15 cellular contexts compared by ENCODE assay signal in the genomic region with DNA sequence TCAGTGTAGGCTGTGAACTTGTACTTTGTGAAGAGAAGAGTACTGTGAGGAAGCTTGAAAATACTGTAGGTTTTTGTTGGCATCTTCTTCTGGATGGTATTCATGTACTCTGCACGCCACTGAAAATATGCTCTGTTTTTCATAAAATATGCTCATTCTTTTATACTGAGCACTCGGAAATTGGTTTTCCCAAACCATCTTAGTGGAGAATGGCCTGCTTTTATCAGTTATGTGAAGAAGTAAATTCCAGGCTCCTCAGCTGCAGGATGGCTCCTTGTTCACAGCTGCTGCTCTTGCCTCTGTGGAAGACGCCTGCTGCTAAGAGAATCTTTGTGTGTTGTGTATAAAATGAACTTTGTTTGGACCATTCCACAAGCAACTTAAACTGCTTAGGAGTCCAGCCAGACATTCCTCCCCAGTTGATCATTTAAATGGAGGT.
DNase-seq lines count a peak whose midpoint lies in the region; FAIRE-seq and TF ChIP-seq lines count a peak whose summit lies in the region.
"Had no signal": no experiment of that assay in that cellular context is flagged by ENCODE, and none has a peak within 500 bp of the region (broad histone marks: within the 10 kb centered on the region; RNA-seq: fewer than 3 reads in every experiment).

No MANE protein-coding gene starts in this region.

- WGBS in H1 (ENCODE audit: extremely low coverage in 1 of 2, insufficient coverage in 1 of 2, insufficient read length in 1 of 2, insufficient replicate concordance in 2 of 2, low coverage in 1 of 2, low lambda C conversion rate in 2 of 2, missing lambda C conversion rate in 1 of 2), 2 experiments = 86% methylated on average over 3 of the region's 3 CpGs; no CpG with 5 or more reads in 1 of the 2 experiments
- WGBS in esophagus squamous epithelium, 2 donors = 71 to 74% methylated on average over 3 of the region's 3 CpGs

- H3K9me3 ChIP-seq in AG04450 (ENCODE audit: control insufficient read depth, insufficient read depth, low read length) = no peaks in the 10 kb centered on the region
- no peaks in the 10 kb centered on the region for H3K9me3 ChIP-seq in SK-N-MC (ENCODE audit: low read depth, low read length)
- H3K9me3 ChIP-seq in H1 (ENCODE audit: insufficient read depth in 2 of 2, low read depth in 1 of 2, low read length in 1 of 2) = no peaks in the 10 kb centered on the region
- no peaks in the 10 kb centered on the region for H3K9me3 ChIP-seq in neutrophil
- H3K9me3 ChIP-seq in esophagus squamous epithelium = no peaks in the 10 kb centered on the region
- H3K9me3 ChIP-seq: heart right ventricle, prostate gland had no signal

- H3K14ac ChIP-seq in H1 (ENCODE audit: insufficient read length) = no peak overlapping the region

- no peak overlapping the region for H3K23ac ChIP-seq in H1 (ENCODE audit: insufficient read length)

- H2BK120ac ChIP-seq in H1 (replicated peaks; ENCODE audit: low read depth, low read length) = no peak overlapping the region

- peaks cover 0 to 59% of the 10 kb centered on the region in 2 experiments; a peak in 3 of 4 replicates for H3K79me2 ChIP-seq in H1 (ENCODE audit: control insufficient read depth in 1 of 2, insufficient read depth in 2 of 2, low read length in 2 of 2)

- no peak overlapping the region for H3K27ac ChIP-seq in AG04450 (ENCODE audit: low read depth, low read length)
- 0 out of 2 replicates have a peak overlapping the region, but pooled peaks have one; percentile 30 for H3K27ac ChIP-seq in SK-N-MC
- H3K27ac ChIP-seq in H1 (ENCODE audit: low read depth, low read length) = no peak overlapping the region
- peak overlapping the region; percentile 10 for H3K27ac ChIP-seq in neutrophil
- H3K27ac ChIP-seq in esophagus squamous epithelium = no peak overlapping the region
- H3K27ac ChIP-seq: prostate gland had no signal

- intact Hi-C loops in esophagus squamous epithelium (cut with DNase I) = no loop called here

- POLR2A ChIA-PET in AG04450 (lab: Yijun Ruan, JAX) (interaction anchor here (0.6 kb wide), 1 partner anchor 218 kb away, joined by 4 read pairs; no protein-coding TSS in a partner anchor), H1 (lab: Charles Lee; ENCODE audit: partially characterized antibody) (no interaction called here)

- TF ChIP-seq CTCF in AG04450 (IDR thresholded peaks at IDR 0.05; ENCODE audit: low read depth, low read length) (no peak), H1 (IDR thresholded peaks at IDR 0.05; ENCODE audit: control extremely low read depth in 1 of 3, insufficient read depth in 1 of 3, low read depth in 1 of 3, low read length in 3 of 3) (no peak), neutrophil (IDR thresholded peaks at IDR 0.05) (no peak), esophagus squamous epithelium (IDR thresholded peaks at IDR 0.05) (no peak)

- H2AFZ ChIP-seq in H1 (ENCODE audit: low read length) = no peak overlapping the region

- FAIRE-seq in H1 (lab: Jason Lieb, UNC) = peak; percentile 39
- FAIRE-seq: A204.1 had no signal

- CTCF ChIA-PET in AG04450 (lab: Charles Lee) = no interaction called here
- CTCF ChIA-PET in H1 (lab: Charles Lee; ENCODE audit: partially characterized antibody) = interaction anchor here (1.0 kb wide), 1 partner anchor 297 kb away, joined by 3 read pairs; no protein-coding TSS in a partner anchor

- DNase-seq in AG04450 (ENCODE audit: low read depth, low spot score) = peak; percentile 75
- DNase-seq in SK-N-MC (ENCODE audit: low read depth, low spot score) = no peak
- DNase-seq in H1 (ENCODE audit: low read depth in 1 of 2, low spot score in 2 of 2) = no peak
- no peak for DNase-seq in esophagus squamous epithelium (lab: John Stamatoyannopoulos, UW)
- DNase-seq in T-helper 9 cell = no peak
- DNase-seq in HT-29 (ENCODE audit: low spot score) = no peak
- DNase-seq in stimulated activated CD8-positive, alpha-beta memory T cell treated with anti-CD3 and anti-CD28 coated beads, Interleukin-4, amount 100 ng/mL, for 48 hours = no peak
- DNase-seq: endodermal cell, HCEC 1CT, heart right ventricle, NCI-H1436 treated with DMSO at 0.1 percent for 48 hours, NCI-H446 treated with DMSO at 0.1 percent for 48 hours had no signal

- H3K36me3 ChIP-seq in SK-N-MC (ENCODE audit: insufficient read depth, low read length) (peaks cover 9% of the 10 kb centered on the region; the same call in 1 of the 2 replicates), H1 (ENCODE audit: control insufficient read depth in 2 of 4, insufficient read depth in 4 of 4, low read length in 3 of 4) (no peaks in the 10 kb centered on the region), neutrophil (peaks cover 3% of the 10 kb centered on the region), esophagus squamous epithelium (no peaks in the 10 kb centered on the region)
- H3K36me3 ChIP-seq: heart right ventricle, prostate gland had no signal

- H3K18ac ChIP-seq in H1 (ENCODE audit: extremely low read depth, low read length) = no peak overlapping the region

- H3K4ac ChIP-seq in H1 (replicated peaks; ENCODE audit: insufficient read length, low read depth, low read length) = no peak overlapping the region

- H3K4me1 ChIP-seq in H1 (replicated peaks in 1 of 4; ENCODE audit: control insufficient read depth in 3 of 4, insufficient read depth in 4 of 4, low read length in 3 of 4) (peaks cover 2 to 12% (median 6%) of the 10 kb centered on the region in 4 experiments; a peak in 5 of 7 replicates), neutrophil (ENCODE audit: control insufficient read depth in 1 of 2, insufficient read depth in 1 of 2, low read depth in 1 of 2, low read length in 1 of 2) (peaks cover 0 to 11% of the 10 kb centered on the region in 2 experiments), esophagus squamous epithelium (no peaks in the 10 kb centered on the region)
- H3K4me1 ChIP-seq: prostate gland had no signal

- H4K5ac ChIP-seq in H1 (ENCODE audit: insufficient read length, low read depth, low read length) = no peak overlapping the region

- H2BK12ac ChIP-seq in H1 (ENCODE audit: low read depth, low read length) = no peak overlapping the region

- H4K20me1 ChIP-seq in H1 (replicated peaks in 1 of 2; ENCODE audit: control insufficient read depth in 1 of 2, insufficient read depth in 2 of 2, low read length in 2 of 2) = peaks cover 0 to 2% of the 10 kb centered on the region in 2 experiments

- H2AK5ac ChIP-seq in H1 (ENCODE audit: low read depth, low read length) = no peak overlapping the region

- H4K91ac ChIP-seq in H1 (replicated peaks; ENCODE audit: insufficient read length, low read length) = no peak overlapping the region

- TF ChIP-seq POLR2A in H1 (IDR thresholded peaks at IDR 0.05; ENCODE audit: control extremely low read depth in 1 of 2, low read depth in 2 of 2, low read length in 2 of 2) = no peak
- no peak for TF ChIP-seq POLR2A in esophagus squamous epithelium (IDR thresholded peaks at IDR 0.05)

- no peak overlapping the region for H2BK15ac ChIP-seq in H1 (ENCODE audit: low read length)

- no peak for TF ChIP-seq EP300 in H1 (IDR thresholded peaks at IDR 0.05; ENCODE audit: borderline replicate concordance in 1 of 2, low read depth in 2 of 2, low read length in 2 of 2)

- no peak overlapping the region for H3K4me2 ChIP-seq in H1 (ENCODE audit: insufficient read depth in 1 of 2, low read depth in 2 of 2, low read length in 2 of 2)

- no peak overlapping the region for H3K4me3 ChIP-seq in AG04450 (ENCODE audit: low read depth, low read length)
- no peak overlapping the region for H3K4me3 ChIP-seq in SK-N-MC
- H3K4me3 ChIP-seq in H1 (ENCODE audit: extremely low read depth in 1 of 4, insufficient read depth in 2 of 4, low read depth in 3 of 4, low read length in 4 of 4) = no peak overlapping the region
- H3K4me3 ChIP-seq in neutrophil (ENCODE audit: low read depth in 1 of 2, low read length in 1 of 2) = no peak overlapping the region
- no peak overlapping the region for H3K4me3 ChIP-seq in esophagus squamous epithelium
- H3K4me3 ChIP-seq: heart right ventricle, prostate gland had no signal

- no peak for TF ChIP-seq RAD21 in H1 (IDR thresholded peaks at IDR 0.05 in 1 of 2, conservative IDR thresholded peaks at IDR 0.05 in 1 of 2; ENCODE audit: low read depth in 2 of 2, low read length in 2 of 2)

- no peaks in the 10 kb centered on the region for H3K23me2 ChIP-seq in H1 (ENCODE audit: low read depth, low read length)

- H3K56ac ChIP-seq in H1 (replicated peaks; ENCODE audit: insufficient read length, low read depth, low read length) = no peak overlapping the region

- H4K8ac ChIP-seq in H1 (ENCODE audit: extremely low read depth, insufficient read depth, low read length) = no peak overlapping the region

- no peak overlapping the region for H2BK20ac ChIP-seq in H1 (ENCODE audit: low read length)

- no peak overlapping the region for H3K9ac ChIP-seq in SK-N-MC (ENCODE audit: insufficient read length)
- no peak overlapping the region for H3K9ac ChIP-seq in H1 (replicated peaks in 1 of 4; ENCODE audit: extremely low read depth in 1 of 4, low read depth in 3 of 4, low read length in 3 of 4)

- H2BK5ac ChIP-seq in H1 (ENCODE audit: low read depth, low read length) = no peak overlapping the region

- H3K27me3 ChIP-seq in AG04450 (ENCODE audit: control insufficient read depth, insufficient read depth, low read length) = no peaks in the 10 kb centered on the region
- H3K27me3 ChIP-seq in H1 (replicated peaks in 1 of 4; ENCODE audit: control insufficient read depth in 3 of 4, extremely low read depth in 1 of 4, insufficient read depth in 3 of 4, low read length in 3 of 4) = no peaks in the 10 kb centered on the region
- H3K27me3 ChIP-seq in neutrophil = no peaks in the 10 kb centered on the region
- H3K27me3 ChIP-seq in esophagus squamous epithelium = no peaks in the 10 kb centered on the region
- H3K27me3 ChIP-seq: heart right ventricle had no signal

- H3K79me1 ChIP-seq in H1 (ENCODE audit: low read depth, low read length) = peaks cover 7% of the 10 kb centered on the region

TF ChIP-seq in H1, 55 proteins besides CTCF, POLR2A, EP300 and RAD21:
- TF ChIP-seq FOSL1 (IDR thresholded peaks at IDR 0.05; ENCODE audit: insufficient read depth, low read depth, low read length) (no peak), HDAC6 (IDR thresholded peaks at IDR 0.05; ENCODE audit: low read depth, low read length) (no peak), EZH2 (IDR thresholded peaks at IDR 0.05; ENCODE audit: low read depth, low read length, severe bottlenecking) (no peak), KDM4A (IDR thresholded peaks at IDR 0.05; ENCODE audit: low read depth, low read length, severe bottlenecking) (no peak)

Comparison
In these comparisons a context has a peak if more than half of its experiments do, and no peak if none do; other contexts are left out.
1. H3K27ac ChIP-seq: peak in SK-N-MC (single experiment) and neutrophil (single experiment); none in AG04450 (single experiment), H1 (single experiment) and esophagus squamous epithelium (0 of 4).